Comparison of ENCODE assay signal across 1 cellular context in genomic region chr19:10353793-10354391, GRCh38.
TF ChIP-seq lines count a peak whose summit lies in the region.

No MANE protein-coding gene starts in this region.

TF ChIP-seq in SK-N-SH treated with all-trans-retinoic acid at 6 μM for 48 hours, 23 proteins besides CTCF, POLR2A, EP300 and RAD21 (continued from another document):
- TF ChIP-seq POU6F1 (CRISPR knock-in tag; IDR thresholded peaks at IDR 0.05; ENCODE audit: borderline replicate concordance, low read depth) (no peak), TOX (CRISPR knock-in tag; IDR thresholded peaks at IDR 0.05; ENCODE audit: borderline replicate concordance) (no peak), ZFP30 (CRISPR knock-in tag; IDR thresholded peaks at IDR 0.05) (no peak), BACH2 (CRISPR knock-in tag; IDR thresholded peaks at IDR 0.05; ENCODE audit: borderline replicate concordance) (no peak), ESRRG (CRISPR knock-in tag; IDR thresholded peaks at IDR 0.05) (no peak), CREB5 (CRISPR knock-in tag; IDR thresholded peaks at IDR 0.05; ENCODE audit: low read depth) (no peak), GLIS3 (CRISPR knock-in tag; IDR thresholded peaks at IDR 0.05) (no peak)
